ENCODE assay signal across 28 cellular contexts in genomic region chr4:142463195-142463594, GRCh38.
"Had no signal": no experiment of that assay in that cellular context is flagged by ENCODE, and none has a peak within 500 bp of the region (broad histone marks: within the 10 kb centered on the region; RNA-seq: fewer than 3 reads in every experiment).

No MANE protein-coding gene starts in this region.

- H3K27me3 Mint-ChIP-seq: activated B cell treated with CpG ODN at 0.5 μM for 24 hours; activated CD4-positive, alpha-beta T cell treated with anti-CD3 and anti-CD28 coated beads for 36 hours; activated naive CD8-positive, alpha-beta T cell; activated T-cell treated with anti-CD3 and anti-CD28 coated beads, Interleukin-2, amount 50 U/mL, for 24 hours; activated T-helper 17 cell treated with anti-CD3 and anti-CD28 coated beads, Interleukin-2, amount 50 U/mL, for 72 hours; stimulated activated naive B cell treated with anti-CD40 and anti-IgM and Interleukin-4, amounts not matched to agents 10 μg/mL and 1 μg/mL and 100 μg/mL, for 72 hours had no signal

- H3K27me3 ChIP-seq: adrenal gland, body of pancreas, cardiac muscle cell, esophagus squamous epithelium, left lung, right lobe of liver, upper lobe of left lung had no signal

- H3K36me3 Mint-ChIP-seq: stimulated activated naive B cell treated with anti-CD40 and anti-IgM and Interleukin-4, amounts not matched to agents 10 μg/mL and 1 μg/mL and 100 μg/mL, for 72 hours had no signal

- H3K4me3 ChIP-seq: adrenal gland, body of pancreas, cardiac muscle cell, esophagus squamous epithelium, left lung, right lobe of liver, thoracic aorta, upper lobe of left lung had no signal

- H3K4me1 ChIP-seq: body of pancreas, esophagus squamous epithelium, left lung, parathyroid adenoma, upper lobe of left lung had no signal

- H2AFZ ChIP-seq: parathyroid adenoma had no signal

- H3K4me3 Mint-ChIP-seq: activated B cell treated with CpG ODN at 0.5 μM for 24 hours; activated CD4-positive, alpha-beta T cell treated with anti-CD3 and anti-CD28 coated beads for 36 hours; activated naive CD8-positive, alpha-beta T cell; activated T-cell treated with anti-CD3 and anti-CD28 coated beads, Interleukin-2, amount 50 U/mL, for 24 hours; activated T-helper 17 cell treated with anti-CD3 and anti-CD28 coated beads, Interleukin-2, amount 50 U/mL, for 72 hours; endodermal cell; mesothelial cell of epicardium; nephron; stimulated activated naive B cell treated with anti-CD40 and anti-IgM and Interleukin-4, amounts not matched to agents 10 μg/mL and 1 μg/mL and 100 μg/mL, for 72 hours; T-helper 1 cell treated with Interleukin-12 subunit alpha and Interleukin-12 subunit beta and Interleukin-4 antibody, amounts not matched to agents 30 μg/mL and 1 μg/mL, for 36 hours had no signal

- DNase-seq: activated B cell treated with CpG ODN at 0.5 μM for 24 hours; activated CD4-positive, alpha-beta T cell treated with anti-CD3 and anti-CD28 coated beads for 36 hours; activated CD4-positive, alpha-beta T cell treated with anti-CD3 and anti-CD28 coated beads, Interleukin-2, amount 50 U/mL, for 4 hours; activated CD8-positive, alpha-beta memory T cell treated with anti-CD3 and anti-CD28 coated beads for 24 hours; activated CD8-positive, alpha-beta memory T cell treated with anti-CD3 and anti-CD28 coated beads, Interleukin-2, amount 50 U/mL, for 4 hours; activated naive CD4-positive, alpha-beta T cell; activated T-cell treated with anti-CD3 and anti-CD28 coated beads, Interleukin-2, amount 50 U/mL, for 24 hours; adrenal gland; body of pancreas; cortex of kidney; endodermal cell; esophagus squamous epithelium; left lung; nucleus accumbens; right lobe of liver; stimulated activated CD4-positive, alpha-beta T cell treated with anti-CD3 and anti-CD28 coated beads, Interleukin-2, amount 100 ng/mL, for 48 hours; stimulated activated CD8-positive, alpha-beta memory T cell treated with anti-CD3 and anti-CD28 coated beads, Interleukin-4, amount 100 ng/mL, for 48 hours; stimulated activated naive B cell treated with anti-CD40 and anti-IgM and Interleukin-4, amounts not matched to agents 10 μg/mL and 1 μg/mL and 100 μg/mL, for 72 hours; upper lobe of left lung had no signal

- H3K9ac ChIP-seq: parathyroid adenoma had no signal

- H3K79me2 ChIP-seq: parathyroid adenoma had no signal

- H3K36me3 ChIP-seq: adrenal gland, cardiac muscle cell, esophagus squamous epithelium, left lung, right lobe of liver, thoracic aorta, upper lobe of left lung had no signal

- H3K9me3 ChIP-seq: adrenal gland, body of pancreas, esophagus squamous epithelium, left lung, right lobe of liver, thoracic aorta, upper lobe of left lung had no signal

- H3K9me3 Mint-ChIP-seq: activated B cell treated with CpG ODN at 0.5 μM for 24 hours; activated T-cell treated with anti-CD3 and anti-CD28 coated beads, Interleukin-2, amount 50 U/mL, for 24 hours; endodermal cell; mesothelial cell of epicardium; nephron had no signal

- FAIRE-seq: keratinocyte had no signal

- H3K27ac Mint-ChIP-seq: activated B cell treated with CpG ODN at 0.5 μM for 24 hours; activated CD4-positive, alpha-beta T cell treated with anti-CD3 and anti-CD28 coated beads for 36 hours; activated naive CD8-positive, alpha-beta T cell; activated T-cell treated with anti-CD3 and anti-CD28 coated beads, Interleukin-2, amount 50 U/mL, for 24 hours; activated T-helper 17 cell treated with anti-CD3 and anti-CD28 coated beads, Interleukin-2, amount 50 U/mL, for 72 hours; endodermal cell; mesothelial cell of epicardium; nephron; stimulated activated naive B cell treated with anti-CD40 and anti-IgM and Interleukin-4, amounts not matched to agents 10 μg/mL and 1 μg/mL and 100 μg/mL, for 72 hours; T-helper 1 cell treated with Interleukin-12 subunit alpha and Interleukin-12 subunit beta and Interleukin-4 antibody, amounts not matched to agents 30 μg/mL and 1 μg/mL, for 36 hours had no signal

- H3K4me1 Mint-ChIP-seq: activated B cell treated with CpG ODN at 0.5 μM for 24 hours; stimulated activated naive B cell treated with anti-CD40 and anti-IgM and Interleukin-4, amounts not matched to agents 10 μg/mL and 1 μg/mL and 100 μg/mL, for 72 hours had no signal

- H3K27ac ChIP-seq: adrenal gland, body of pancreas, cardiac muscle cell, esophagus squamous epithelium, left lung, parathyroid adenoma, right lobe of liver, thoracic aorta, upper lobe of left lung had no signal
